ENCODE assay signal across 32 cellular contexts in the genomic region with DNA sequence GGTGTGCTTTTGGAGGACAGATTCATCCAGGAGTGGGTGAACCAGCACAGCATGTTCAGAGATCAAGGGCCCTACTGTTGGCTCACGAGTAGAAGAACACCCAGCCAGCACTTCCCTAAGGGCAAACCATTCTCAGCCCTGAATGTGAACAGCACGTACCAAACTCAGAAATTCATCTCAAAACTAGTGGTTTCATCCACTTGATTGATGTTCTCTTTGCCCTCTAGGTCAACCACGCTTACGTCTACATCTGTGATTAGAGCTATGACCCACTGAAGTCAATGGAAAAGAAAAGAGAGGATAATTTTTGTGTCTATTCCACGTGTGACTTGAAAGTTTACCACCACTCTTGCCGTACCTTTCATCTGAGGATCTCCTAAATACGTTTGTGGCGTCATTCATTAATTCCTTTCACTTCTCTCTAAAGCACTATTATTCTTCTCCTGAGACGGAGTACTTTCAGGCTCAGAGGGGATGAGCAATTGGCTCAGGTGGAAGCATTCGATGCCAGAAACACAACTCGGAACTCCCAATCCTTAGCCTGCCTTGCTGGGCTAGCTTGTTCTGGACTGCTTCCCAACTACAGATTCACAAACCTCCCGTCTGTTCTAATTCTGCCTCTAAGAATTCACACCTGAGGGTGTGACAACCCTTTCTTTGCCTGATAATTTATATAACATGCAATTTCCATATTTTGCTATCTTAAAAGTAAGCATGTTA.
"Had no signal": no experiment of that assay in that cellular context is flagged by ENCODE, and none has a peak within 500 bp of the region (broad histone marks: within the 10 kb centered on the region; RNA-seq: fewer than 3 reads in every experiment).

No MANE protein-coding gene starts in this region.

- H3K79me2 ChIP-seq: hepatocyte had no signal

- H3K9me3 Mint-ChIP-seq: activated CD4-positive, alpha-beta memory T cell treated with anti-CD3 and anti-CD28 coated beads for 36 hours; activated T-cell treated with anti-CD3 and anti-CD28 coated beads, Interleukin-2, amount 50 U/mL, for 72 hours had no signal

- H3K27me3 ChIP-seq: brain microvascular endothelial cell, colonic mucosa, gastrocnemius medialis, heart left ventricle, hepatocyte had no signal

- H3K27ac Mint-ChIP-seq: activated CD4-positive, alpha-beta memory T cell treated with anti-CD3 and anti-CD28 coated beads for 36 hours; activated CD4-positive, alpha-beta T cell treated with anti-CD3 and anti-CD28 coated beads for 36 hours; activated CD4-positive, alpha-beta T cell treated with anti-CD3 and anti-CD28 coated beads, Interleukin-2, amount 10 ng/mL, durations not matched to agents 24 days and 14 days; activated CD8-positive, alpha-beta memory T cell treated with anti-CD3 and anti-CD28 coated beads, Interleukin-2, amount 10 ng/mL, durations not matched to agents 7 days and 5 days; activated CD8-positive, alpha-beta T cell treated with anti-CD3 and anti-CD28 coated beads, Interleukin-2, amount 10 ng/mL, durations not matched to agents 7 days and 5 days; activated naive CD8-positive, alpha-beta T cell; activated T-cell treated with anti-CD3 and anti-CD28 coated beads, Interleukin-2, amount 50 U/mL, for 72 hours had no signal

- ATAC-seq: activated CD4-positive, alpha-beta T cell treated with anti-CD3 and anti-CD28 coated beads for 36 hours; activated CD8-positive, alpha-beta memory T cell treated with anti-CD3 and anti-CD28 coated beads, Interleukin-2, amount 10 ng/mL, durations not matched to agents 7 days and 5 days; activated CD8-positive, alpha-beta T cell treated with anti-CD3 and anti-CD28 coated beads, Interleukin-2, amount 10 ng/mL, durations not matched to agents 7 days and 5 days; activated T-cell treated with anti-CD3 and anti-CD28 coated beads, Interleukin-2, amount 50 U/mL, for 72 hours; gastrocnemius medialis; heart left ventricle had no signal

- H3K27ac ChIP-seq: brain microvascular endothelial cell, colonic mucosa, epithelial cell of prostate, gastrocnemius medialis, heart left ventricle, hepatocyte had no signal

- H3K27me3 Mint-ChIP-seq: activated CD4-positive, alpha-beta memory T cell treated with anti-CD3 and anti-CD28 coated beads for 36 hours; activated CD4-positive, alpha-beta T cell treated with anti-CD3 and anti-CD28 coated beads for 36 hours; activated CD4-positive, alpha-beta T cell treated with anti-CD3 and anti-CD28 coated beads, Interleukin-2, amount 10 ng/mL, durations not matched to agents 24 days and 14 days; activated CD8-positive, alpha-beta memory T cell treated with anti-CD3 and anti-CD28 coated beads, Interleukin-2, amount 10 ng/mL, durations not matched to agents 7 days and 5 days; activated naive CD8-positive, alpha-beta T cell; central memory CD8-positive, alpha-beta T cell had no signal

- DNase-seq: activated CD4-positive, alpha-beta memory T cell treated with anti-CD3 and anti-CD28 coated beads for 36 hours; activated CD4-positive, alpha-beta T cell treated with anti-CD3 and anti-CD28 coated beads for 36 hours; activated CD4-positive, alpha-beta T cell treated with anti-CD3 and anti-CD28 coated beads, Interleukin-2, amount 10 ng/mL, durations not matched to agents 24 days and 14 days; activated CD4-positive, CD25-positive, alpha-beta regulatory T cell; activated CD4-positive, CD25-positive, alpha-beta regulatory T cell treated with anti-CD3 and anti-CD28 coated beads, Interleukin-2, amount 50 U/mL, for 72 hours; activated CD8-positive, alpha-beta memory T cell treated with anti-CD3 and anti-CD28 coated beads, Interleukin-2, amount 10 ng/mL, durations not matched to agents 7 days and 5 days; activated CD8-positive, alpha-beta memory T cell treated with anti-CD3 and anti-CD28 coated beads, Interleukin-2, amount 50 U/mL, for 4 hours; activated CD8-positive, alpha-beta T cell treated with anti-CD3 and anti-CD28 coated beads, Interleukin-2, amount 10 ng/mL, durations not matched to agents 7 days and 5 days; activated effector memory CD4-positive, alpha-beta T cell treated with Interleukin-2 at 50 U/mL for 16 hours; activated gamma-delta T cell treated with Interleukin-2 at 50 U/mL for 16 hours; activated naive CD4-positive, alpha-beta T cell treated with anti-CD3 and anti-CD28 coated beads, Interleukin-2, amount 50 U/mL, for 16 hours; activated naive CD4-positive, alpha-beta T cell treated with Interleukin-2 at 50 U/mL for 16 hours; activated T-cell treated with anti-CD3 and anti-CD28 coated beads, Interleukin-2, amount 50 U/mL, for 1 hour; activated T-cell treated with anti-CD3 and anti-CD28 coated beads, Interleukin-2, amount 50 U/mL, for 72 hours; amniotic stem cell; anterior cingulate cortex; brain microvascular endothelial cell; colonic mucosa; effector CD8-positive, alpha-beta T cell; foreskin fibroblast; gastrocnemius medialis; glutamatergic neuron; heart left ventricle; T-helper 2 cell had no signal

- H2AFZ ChIP-seq: hepatocyte had no signal

- FAIRE-seq: astrocyte, bronchial epithelial cell, endometrium, endothelial cell of umbilical vein had no signal

- H3K4me3 ChIP-seq: colonic mucosa, gastrocnemius medialis, heart left ventricle, hepatocyte had no signal

- H3K36me3 ChIP-seq: brain microvascular endothelial cell, colonic mucosa, gastrocnemius medialis, heart left ventricle had no signal

- H3K36me3 Mint-ChIP-seq: activated CD4-positive, alpha-beta memory T cell treated with anti-CD3 and anti-CD28 coated beads for 36 hours had no signal

- H3K4me1 ChIP-seq: colonic mucosa, gastrocnemius medialis had no signal

- H3K4me2 ChIP-seq: hepatocyte had no signal

- H3K9me3 ChIP-seq: colonic mucosa, gastrocnemius medialis, heart left ventricle had no signal

- H3K4me3 Mint-ChIP-seq: activated CD4-positive, alpha-beta memory T cell treated with anti-CD3 and anti-CD28 coated beads for 36 hours; activated CD4-positive, alpha-beta T cell treated with anti-CD3 and anti-CD28 coated beads for 36 hours; activated CD4-positive, alpha-beta T cell treated with anti-CD3 and anti-CD28 coated beads, Interleukin-2, amount 10 ng/mL, durations not matched to agents 24 days and 14 days; activated CD8-positive, alpha-beta memory T cell treated with anti-CD3 and anti-CD28 coated beads, Interleukin-2, amount 10 ng/mL, durations not matched to agents 7 days and 5 days; activated CD8-positive, alpha-beta T cell treated with anti-CD3 and anti-CD28 coated beads, Interleukin-2, amount 10 ng/mL, durations not matched to agents 7 days and 5 days; activated naive CD8-positive, alpha-beta T cell; activated T-cell treated with anti-CD3 and anti-CD28 coated beads, Interleukin-2, amount 50 U/mL, for 72 hours; central memory CD8-positive, alpha-beta T cell had no signal
